3 cellular contexts compared by ENCODE assay signal in the genomic region with DNA sequence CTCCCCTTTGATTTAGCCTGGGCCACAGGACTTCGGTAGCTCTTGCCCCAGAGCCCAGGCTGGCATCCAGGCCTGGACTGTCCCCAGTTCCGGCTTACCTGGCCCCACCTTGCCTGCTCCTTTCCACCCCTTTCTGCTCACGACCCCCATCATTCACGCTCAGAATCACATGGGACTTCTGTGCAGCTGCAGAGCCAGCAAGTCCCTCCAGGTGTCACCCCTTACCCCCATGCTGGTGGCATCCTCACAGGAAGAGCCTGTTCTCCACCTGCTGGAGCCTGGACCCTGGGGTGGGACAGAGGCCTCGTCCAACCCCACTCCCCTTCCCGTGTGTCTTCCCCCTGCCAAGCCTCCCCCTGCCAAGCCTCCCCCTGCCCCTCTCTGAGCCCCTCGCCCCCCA.
A peak's percentile ranks its signal among the peaks of the same experiment; 100 is the strongest.
TF ChIP-seq lines count a peak whose summit lies in the region.

No MANE protein-coding gene starts in this region.

TF ChIP-seq in HCT116, 20 proteins besides CTCF, POLR2A, EP300 and RAD21:
- no peak for TF ChIP-seq ATF3 (IDR thresholded peaks at IDR 0.05)
- TF ChIP-seq REST (IDR thresholded peaks at IDR 0.05; ENCODE audit: low read depth), result no peak
- TF ChIP-seq YY1 (IDR thresholded peaks at IDR 0.05; ENCODE audit: extremely low read depth, insufficient replicate concordance, low read depth, low read length), result no peak
- no peak for TF ChIP-seq SIN3A (IDR thresholded peaks at IDR 0.05; ENCODE audit: low read depth)

TF ChIP-seq in WTC11, 78 proteins besides CTCF, POLR2A, EP300 and RAD21:
- no peak for TF ChIP-seq ZNF121 (CRISPR knock-in tag; IDR thresholded peaks at IDR 0.05)
- TF ChIP-seq CBFB (CRISPR knock-in tag; IDR thresholded peaks at IDR 0.05; ENCODE audit: low read depth), result no peak
- TF ChIP-seq, protein P1, sequence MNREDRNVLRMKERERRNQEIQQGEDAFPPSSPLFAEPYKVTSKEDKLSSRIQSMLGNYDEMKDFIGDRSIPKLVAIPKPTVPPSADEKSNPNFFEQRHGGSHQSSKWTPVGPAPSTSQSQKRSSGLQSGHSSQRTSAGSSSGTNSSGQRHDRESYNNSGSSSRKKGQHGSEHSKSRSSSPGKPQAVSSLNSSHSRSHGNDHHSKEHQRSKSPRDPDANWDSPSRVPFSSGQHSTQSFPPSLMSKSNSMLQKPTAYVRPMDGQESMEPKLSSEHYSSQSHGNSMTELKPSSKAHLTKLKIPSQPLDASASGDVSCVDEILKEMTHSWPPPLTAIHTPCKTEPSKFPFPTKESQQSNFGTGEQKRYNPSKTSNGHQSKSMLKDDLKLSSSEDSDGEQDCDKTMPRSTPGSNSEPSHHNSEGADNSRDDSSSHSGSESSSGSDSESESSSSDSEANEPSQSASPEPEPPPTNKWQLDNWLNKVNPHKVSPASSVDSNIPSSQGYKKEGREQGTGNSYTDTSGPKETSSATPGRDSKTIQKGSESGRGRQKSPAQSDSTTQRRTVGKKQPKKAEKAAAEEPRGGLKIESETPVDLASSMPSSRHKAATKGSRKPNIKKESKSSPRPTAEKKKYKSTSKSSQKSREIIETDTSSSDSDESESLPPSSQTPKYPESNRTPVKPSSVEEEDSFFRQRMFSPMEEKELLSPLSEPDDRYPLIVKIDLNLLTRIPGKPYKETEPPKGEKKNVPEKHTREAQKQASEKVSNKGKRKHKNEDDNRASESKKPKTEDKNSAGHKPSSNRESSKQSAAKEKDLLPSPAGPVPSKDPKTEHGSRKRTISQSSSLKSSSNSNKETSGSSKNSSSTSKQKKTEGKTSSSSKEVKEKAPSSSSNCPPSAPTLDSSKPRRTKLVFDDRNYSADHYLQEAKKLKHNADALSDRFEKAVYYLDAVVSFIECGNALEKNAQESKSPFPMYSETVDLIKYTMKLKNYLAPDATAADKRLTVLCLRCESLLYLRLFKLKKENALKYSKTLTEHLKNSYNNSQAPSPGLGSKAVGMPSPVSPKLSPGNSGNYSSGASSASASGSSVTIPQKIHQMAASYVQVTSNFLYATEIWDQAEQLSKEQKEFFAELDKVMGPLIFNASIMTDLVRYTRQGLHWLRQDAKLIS (CRISPR knock-in tag; IDR thresholded peaks at IDR 0.05; ENCODE audit: borderline replicate concordance), result no peak
- no peak for TF ChIP-seq ZNF671 (CRISPR knock-in tag; IDR thresholded peaks at IDR 0.05)
- TF ChIP-seq GABPB1 (CRISPR knock-in tag; IDR thresholded peaks at IDR 0.05), result no peak
- no peak for TF ChIP-seq HMGA2 (CRISPR knock-in tag; IDR thresholded peaks at IDR 0.05)
- TF ChIP-seq ZNF423 (CRISPR knock-in tag; IDR thresholded peaks at IDR 0.05), result no peak
- no peak for TF ChIP-seq NFE2L1 (CRISPR knock-in tag; IDR thresholded peaks at IDR 0.05)
- no peak for TF ChIP-seq TEAD4 (CRISPR knock-in tag; IDR thresholded peaks at IDR 0.05)
- TF ChIP-seq USF1 (CRISPR knock-in tag; IDR thresholded peaks at IDR 0.05), result no peak
- no peak for TF ChIP-seq NR3C1 (CRISPR knock-in tag; conservative IDR thresholded peaks at IDR 0.05; ENCODE audit: low read depth)
- TF ChIP-seq, protein P2, sequence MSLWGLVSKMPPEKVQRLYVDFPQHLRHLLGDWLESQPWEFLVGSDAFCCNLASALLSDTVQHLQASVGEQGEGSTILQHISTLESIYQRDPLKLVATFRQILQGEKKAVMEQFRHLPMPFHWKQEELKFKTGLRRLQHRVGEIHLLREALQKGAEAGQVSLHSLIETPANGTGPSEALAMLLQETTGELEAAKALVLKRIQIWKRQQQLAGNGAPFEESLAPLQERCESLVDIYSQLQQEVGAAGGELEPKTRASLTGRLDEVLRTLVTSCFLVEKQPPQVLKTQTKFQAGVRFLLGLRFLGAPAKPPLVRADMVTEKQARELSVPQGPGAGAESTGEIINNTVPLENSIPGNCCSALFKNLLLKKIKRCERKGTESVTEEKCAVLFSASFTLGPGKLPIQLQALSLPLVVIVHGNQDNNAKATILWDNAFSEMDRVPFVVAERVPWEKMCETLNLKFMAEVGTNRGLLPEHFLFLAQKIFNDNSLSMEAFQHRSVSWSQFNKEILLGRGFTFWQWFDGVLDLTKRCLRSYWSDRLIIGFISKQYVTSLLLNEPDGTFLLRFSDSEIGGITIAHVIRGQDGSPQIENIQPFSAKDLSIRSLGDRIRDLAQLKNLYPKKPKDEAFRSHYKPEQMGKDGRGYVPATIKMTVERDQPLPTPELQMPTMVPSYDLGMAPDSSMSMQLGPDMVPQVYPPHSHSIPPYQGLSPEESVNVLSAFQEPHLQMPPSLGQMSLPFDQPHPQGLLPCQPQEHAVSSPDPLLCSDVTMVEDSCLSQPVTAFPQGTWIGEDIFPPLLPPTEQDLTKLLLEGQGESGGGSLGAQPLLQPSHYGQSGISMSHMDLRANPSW (CRISPR knock-in tag; conservative IDR thresholded peaks at IDR 0.05; ENCODE audit: low read depth), result no peak
- no peak for TF ChIP-seq NR1H2 (CRISPR knock-in tag; IDR thresholded peaks at IDR 0.05)

TF ChIP-seq in HepG2, 621 proteins besides CTCF, POLR2A, EP300 and RAD21:
- TF ChIP-seq STAG1 (CRISPR knock-in tag; IDR thresholded peaks at IDR 0.05) (peak; percentile 61), KDM2A (CRISPR knock-in tag; IDR thresholded peaks at IDR 0.05; ENCODE audit: borderline replicate concordance, low read depth) (0 out of 2 replicates have a peak, but pooled peaks have one; percentile 16)
- TF ChIP-seq, protein P3, sequence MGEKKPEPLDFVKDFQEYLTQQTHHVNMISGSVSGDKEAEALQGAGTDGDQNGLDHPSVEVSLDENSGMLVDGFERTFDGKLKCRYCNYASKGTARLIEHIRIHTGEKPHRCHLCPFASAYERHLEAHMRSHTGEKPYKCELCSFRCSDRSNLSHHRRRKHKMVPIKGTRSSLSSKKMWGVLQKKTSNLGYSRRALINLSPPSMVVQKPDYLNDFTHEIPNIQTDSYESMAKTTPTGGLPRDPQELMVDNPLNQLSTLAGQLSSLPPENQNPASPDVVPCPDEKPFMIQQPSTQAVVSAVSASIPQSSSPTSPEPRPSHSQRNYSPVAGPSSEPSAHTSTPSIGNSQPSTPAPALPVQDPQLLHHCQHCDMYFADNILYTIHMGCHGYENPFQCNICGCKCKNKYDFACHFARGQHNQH (CRISPR knock-in tag; IDR thresholded peaks at IDR 0.05), result no peak
TF ChIP-seq in HepG2: peak in this region for 2.
